Comparison of ENCODE assay signal across 17 cellular contexts in genomic region chr5:174292348-174292747, GRCh38.
"Had no signal": no experiment of that assay in that cellular context is flagged by ENCODE, and none has a peak within 500 bp of the region (broad histone marks: within the 10 kb centered on the region; RNA-seq: fewer than 3 reads in every experiment).

No MANE protein-coding gene starts in this region.

- H3K4me1 ChIP-seq: spleen, testis had no signal

- H3K27ac ChIP-seq: brain microvascular endothelial cell, coronary artery, gastrocnemius medialis, left ventricle myocardium inferior, spleen, testis had no signal

- DNase-seq: activated B cell treated with CpG ODN at 0.5 μM for 24 hours; activated CD4-positive, alpha-beta T cell treated with anti-CD3 and anti-CD28 coated beads for 48 hours; activated CD8-positive, alpha-beta T cell treated with anti-CD3 and anti-CD28 coated beads for 36 hours; activated naive CD4-positive, alpha-beta T cell treated with Interleukin-2 at 50 U/mL for 16 hours; activated T-cell treated with anti-CD3 and anti-CD28 coated beads, Interleukin-2, amount 50 U/mL, for 1 hour; aorta; brain microvascular endothelial cell; gastrocnemius medialis; kidney glomerular epithelial cell; left ventricle myocardium inferior; occipital lobe; retina; spleen; stimulated activated CD4-positive, alpha-beta T cell treated with anti-CD3 and anti-CD28 coated beads, Interleukin-4, amount 100 ng/mL, for 4 hours; testis had no signal

- ATAC-seq: activated CD8-positive, alpha-beta T cell treated with anti-CD3 and anti-CD28 coated beads for 36 hours; gastrocnemius medialis; stimulated activated memory B cell treated with anti-CD40 and anti-IgM and Interleukin-4, amounts not matched to agents 10 μg/mL and 1 μg/mL and 100 μg/mL, for 72 hours had no signal

- H3K36me3 ChIP-seq: brain microvascular endothelial cell, gastrocnemius medialis, left ventricle myocardium inferior, spleen had no signal

- H3K27me3 ChIP-seq: brain microvascular endothelial cell, gastrocnemius medialis, spleen, testis had no signal

- H3K9me3 ChIP-seq: testis had no signal

- H3K4me3 ChIP-seq: coronary artery, gastrocnemius medialis, left ventricle myocardium inferior, spleen, testis had no signal
